14 cellular contexts compared by ENCODE assay signal in genomic region chr2:42971947-42972736, GRCh38.
DNase-seq lines count a peak whose midpoint lies in the region; TF ChIP-seq lines count a peak whose summit lies in the region.
"Had no signal": no experiment of that assay in that cellular context is flagged by ENCODE, and none has a peak within 500 bp of the region (broad histone marks: within the 10 kb centered on the region; RNA-seq: fewer than 3 reads in every experiment).

No MANE protein-coding gene starts in this region.

- CTCF ChIA-PET in activated CD4-positive, alpha-beta T cell treated with anti-CD3 and anti-CD28 coated beads, Interleukin-2, amount 10 ng/mL, durations not matched to agents 7 days and 5 days (lab: Charles Lee): interaction anchor here (0.8 kb wide), 1 partner anchor 37 kb away, joined by 3 read pairs; no protein-coding TSS in a partner anchor
- CTCF ChIA-PET in OCI-LY7 (lab: Charles Lee; ENCODE audit: unreplicated experiment): no interaction called here

- no peaks in the 10 kb centered on the region for H3K79me2 ChIP-seq in OCI-LY7 (ENCODE audit: insufficient read depth, low read depth, low read length)

- no peak for DNase-seq in activated CD4-positive, alpha-beta T cell treated with anti-CD3 and anti-CD28 coated beads, Interleukin-2, amount 10 ng/mL, durations not matched to agents 7 days and 5 days
- no peak for DNase-seq in activated CD4-positive, alpha-beta T cell treated with anti-CD3 and anti-CD28 coated beads for 48 hours
- DNase-seq in OCI-LY7 (ENCODE audit: low spot score) (no peak), esophagus squamous epithelium (lab: John Stamatoyannopoulos, UW) (no peak), NCI-H226 (no peak), SHP77 (lab: John Stamatoyannopoulos, UW) (no peak), medulla oblongata (ENCODE audit: extremely low spot score) (no peak)
- DNase-seq: ACHN; activated CD8-positive, alpha-beta memory T cell treated with anti-CD3 and anti-CD28 coated beads, Interleukin-2, amount 50 U/mL, for 48 hours; DMS153; H7; NCI-H510A treated with DMSO at 0.1 percent for 48 hours had no signal

- H2AFZ ChIP-seq in OCI-LY7 (ENCODE audit: low read length): peak overlapping the region; percentile 28; the same call in 1 of the 2 replicates
- H2AFZ ChIP-seq: hepatocyte had no signal

- H4K20me1 ChIP-seq in OCI-LY7 (ENCODE audit: insufficient read depth, low read length): no peaks in the 10 kb centered on the region

- TF ChIP-seq POLR2A in esophagus squamous epithelium (IDR thresholded peaks at IDR 0.05): no peak

- BruUV-seq in OCI-LY7 (replicated peaks; lab: Mats Ljungman, UMichigan): no TSS peak

- H3K9me3 Mint-ChIP-seq in activated CD4-positive, alpha-beta T cell treated with anti-CD3 and anti-CD28 coated beads, Interleukin-2, amount 10 ng/mL, durations not matched to agents 7 days and 5 days: no peaks in the 10 kb centered on the region

- H3K36me3 ChIP-seq in OCI-LY7 (ENCODE audit: insufficient read depth, low read length) (no peaks in the 10 kb centered on the region), esophagus squamous epithelium (no peaks in the 10 kb centered on the region)

- H3K27ac ChIP-seq in OCI-LY7 (ENCODE audit: low read depth, low read length, poor library complexity, severe bottlenecking) (no peak overlapping the region), esophagus squamous epithelium (peak overlapping the region; percentile 17 to 54 (median 42)), skin epidermis (peak overlapping the region in 14 of 21 experiments; percentile 19 to 79 (median 51))
- H3K27ac ChIP-seq: hepatocyte had no signal

- H3K9me2 ChIP-seq in OCI-LY7 (ENCODE audit: insufficient read depth, low read length): no peaks in the 10 kb centered on the region

- peaks cover 17% of the 10 kb centered on the region for H3K4me1 Mint-ChIP-seq in activated CD4-positive, alpha-beta T cell treated with anti-CD3 and anti-CD28 coated beads, Interleukin-2, amount 10 ng/mL, durations not matched to agents 7 days and 5 days

- TF ChIP-seq CTCF in OCI-LY7 (conservative IDR thresholded peaks at IDR 0.05; ENCODE audit: low read length) (no peak), esophagus squamous epithelium (IDR thresholded peaks at IDR 0.05) (no peak)

- POLR2A ChIA-PET in activated CD4-positive, alpha-beta T cell treated with anti-CD3 and anti-CD28 coated beads, Interleukin-2, amount 10 ng/mL, durations not matched to agents 7 days and 5 days (lab: Charles Lee): no interaction called here
- POLR2A ChIA-PET in OCI-LY7 (lab: Charles Lee): no interaction called here

- intact Hi-C loops in OCI-LY7 (cut with micrococcal nuclease; ENCODE audit: unreplicated experiment): no loop called here
- intact Hi-C loops in esophagus squamous epithelium (cut with DNase I): loop anchor here (10.0 kb wide), 1 partner anchor 253 kb away; the partner anchor contains the start of gene ZFP36L2

- H3K4me2 ChIP-seq in OCI-LY7 (ENCODE audit: low read length): no peak overlapping the region
- H3K4me2 ChIP-seq: hepatocyte had no signal

- peaks cover 9% of the 10 kb centered on the region for H3K4me1 ChIP-seq in OCI-LY7 (ENCODE audit: insufficient read depth, low read length, poor library complexity, severe bottlenecking)
- H3K4me1 ChIP-seq in esophagus squamous epithelium: peaks cover 13 to 52% (median 15%) of the 10 kb centered on the region in 3 donors

- H3K4me3 Mint-ChIP-seq in activated CD4-positive, alpha-beta T cell treated with anti-CD3 and anti-CD28 coated beads, Interleukin-2, amount 10 ng/mL, durations not matched to agents 7 days and 5 days: no peak overlapping the region

- H3K9me3 ChIP-seq in OCI-LY7 (ENCODE audit: low read length): no peaks in the 10 kb centered on the region
- no peaks in the 10 kb centered on the region for H3K9me3 ChIP-seq in esophagus squamous epithelium

- peak overlapping the region; percentile 43 for H3K27ac Mint-ChIP-seq in activated CD4-positive, alpha-beta T cell treated with anti-CD3 and anti-CD28 coated beads, Interleukin-2, amount 10 ng/mL, durations not matched to agents 7 days and 5 days

- H3K4me3 ChIP-seq in OCI-LY7 (ENCODE audit: low read depth, low read length, poor library complexity, severe bottlenecking) (no peak overlapping the region), esophagus squamous epithelium (no peak overlapping the region), skin epidermis (no peak overlapping the region)
- H3K4me3 ChIP-seq: hepatocyte had no signal

- H3K27me3 Mint-ChIP-seq in activated CD4-positive, alpha-beta T cell treated with anti-CD3 and anti-CD28 coated beads, Interleukin-2, amount 10 ng/mL, durations not matched to agents 7 days and 5 days: no peaks in the 10 kb centered on the region

- WGBS in esophagus squamous epithelium, 2 donors: 43 to 50% methylated on average over 7 of the region's 7 CpGs

- no peaks in the 10 kb centered on the region for H3K27me3 ChIP-seq in esophagus squamous epithelium
- H3K27me3 ChIP-seq: hepatocyte had no signal

- H3K36me3 Mint-ChIP-seq in activated CD4-positive, alpha-beta T cell treated with anti-CD3 and anti-CD28 coated beads, Interleukin-2, amount 10 ng/mL, durations not matched to agents 7 days and 5 days (ENCODE audit: low read depth): no peaks in the 10 kb centered on the region
